13 cellular contexts compared by ENCODE assay signal in the genomic region with DNA sequence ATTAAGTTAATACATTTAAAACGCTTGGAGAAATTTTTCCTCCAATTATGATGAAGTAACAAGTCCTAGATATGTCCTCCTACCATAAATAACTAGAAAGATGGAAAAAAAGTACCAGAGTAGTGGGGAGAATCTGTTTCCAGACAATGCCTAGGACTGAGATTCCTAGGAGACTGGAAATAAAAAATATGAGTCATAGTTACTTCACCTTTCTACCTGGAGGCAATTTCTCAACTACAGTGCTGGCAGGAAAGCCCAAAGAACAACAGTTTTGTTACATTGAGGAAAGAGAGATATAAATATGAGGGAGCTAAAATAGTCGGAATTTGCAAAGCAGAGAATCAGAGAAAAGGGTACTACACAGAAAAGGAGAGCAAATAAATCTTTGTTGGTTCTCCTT.
DNase-seq lines count a peak whose midpoint lies in the region; ATAC-seq and TF ChIP-seq lines count a peak whose summit lies in the region.
"Had no signal": no experiment of that assay in that cellular context is flagged by ENCODE, and none has a peak within 500 bp of the region (broad histone marks: within the 10 kb centered on the region; RNA-seq: fewer than 3 reads in every experiment).

No MANE protein-coding gene starts in this region.

- intact Hi-C loops in Right ventricle myocardium superior (cut with DNase I), result no loop called here

- ATAC-seq in RWPE2 (ENCODE audit: low read depth) (peak; percentile 90), esophagus mucosa (peak; percentile 71), Right ventricle myocardium superior (ENCODE audit: poor library complexity) (no peak), HG03378 (IDR thresholded peaks at IDR 0.05; ENCODE audit: unreplicated experiment) (no peak)
- ATAC-seq: GM23338, K562 had no signal

- no peaks in the 10 kb centered on the region for H3K27me3 ChIP-seq in RWPE2 (ENCODE audit: insufficient read depth, poor library complexity, severe bottlenecking)
- H3K27me3 ChIP-seq: BLaER1 treated with 17β-estradiol and CSF1 and Interleukin-3, amounts not matched to agents 10 nM and 100 nM had no signal

- no peak overlapping the region for H3K27ac ChIP-seq in RWPE2 (ENCODE audit: poor library complexity, severe bottlenecking)
- H3K27ac ChIP-seq: BLaER1 treated with 17β-estradiol and CSF1 and Interleukin-3, amounts not matched to agents 10 nM and 100 nM had no signal

- H3K4me3 ChIP-seq in RWPE2 (ENCODE audit: severe bottlenecking), result no peak overlapping the region
- H3K4me3 ChIP-seq: BLaER1 treated with 17β-estradiol and CSF1 and Interleukin-3, amounts not matched to agents 10 nM and 100 nM; GM23338; K562 had no signal

- H3K36me3 ChIP-seq in RWPE2 (ENCODE audit: low read depth), result no peaks in the 10 kb centered on the region
- H3K36me3 ChIP-seq: BLaER1 treated with 17β-estradiol and CSF1 and Interleukin-3, amounts not matched to agents 10 nM and 100 nM had no signal

- TF ChIP-seq CTCF in RWPE2 (IDR thresholded peaks at IDR 0.05; ENCODE audit: poor library complexity, severe bottlenecking), result no peak

- no peaks in the 10 kb centered on the region for H3K9me3 ChIP-seq in RWPE2 (ENCODE audit: severe bottlenecking)

- DNase-seq in M059J (ENCODE audit: low read depth) (peak; percentile 33), RWPE2 (ENCODE audit: low spot score) (no peak), renal cortical epithelial cell (ENCODE audit: low read depth) (peak; percentile 33), Right ventricle myocardium superior (no peak), T-helper 2 cell (no peak)
- DNase-seq: ACHN; CD4-positive, CD25-positive, alpha-beta regulatory T cell; H7 had no signal

- H3K4me1 ChIP-seq in RWPE2 (ENCODE audit: insufficient read depth, poor library complexity, severe bottlenecking), result no peaks in the 10 kb centered on the region

Comparison
In these comparisons a context has a peak if more than half of its experiments do, and no peak if none do; other contexts are left out.
1. DNase-seq: peak in M059J (single experiment) and renal cortical epithelial cell (single experiment); none in RWPE2 (single experiment), Right ventricle myocardium superior (single experiment) and T-helper 2 cell (0 of 5).
2. ATAC-seq: peak in RWPE2 (single experiment) and esophagus mucosa (single experiment); none in Right ventricle myocardium superior (single experiment) and HG03378 (single experiment).